ENCODE assay signal across 10 cellular contexts in genomic region chr15:79432345-79433311, GRCh38. TPM values are rescaled to one million over a fixed set of nuclear protein-coding genes. Genes with fewer than 3 reads are reported as not detected.
DNase-seq lines count a peak whose midpoint lies in the region; ATAC-seq, FAIRE-seq and TF ChIP-seq lines count a peak whose summit lies in the region.
"Had no signal": no experiment of that assay in that cellular context is flagged by ENCODE, and none has a peak within 500 bp of the region (broad histone marks: within the 10 kb centered on the region; RNA-seq: fewer than 3 reads in every experiment).

No MANE protein-coding gene starts in this region.

- FAIRE-seq in GM12878 (lab: Jason Lieb, UNC), result no peak

- in situ Hi-C loops in GM12878 (cut with MboI), result no loop called here

- H3K9ac ChIP-seq in GM12878 (ENCODE audit: control insufficient read depth, insufficient read depth, low read length), result no peak overlapping the region

- H3K4me3 ChIP-seq in GM12878 (no peak overlapping the region), suprapubic skin (peak overlapping the region; percentile 51)

- peak overlapping the region; percentile 34 for H3K27ac Mint-ChIP-seq in activated CD4-positive, alpha-beta T cell treated with anti-CD3 and anti-CD28 coated beads, Interleukin-2, amount 10 ng/mL, durations not matched to agents 7 days and 5 days
- peak overlapping the region in 1 of 10 donors; percentile 2 for H3K27ac Mint-ChIP-seq in naive thymus-derived CD8-positive, alpha-beta T cell
- H3K27ac Mint-ChIP-seq: activated naive CD4-positive, alpha-beta T cell treated with anti-CD3 and anti-CD28 coated beads, Interleukin-2, amount 50 U/mL, for 72 hours had no signal

- no peak overlapping the region for H3K4me3 Mint-ChIP-seq in activated CD4-positive, alpha-beta T cell treated with anti-CD3 and anti-CD28 coated beads, Interleukin-2, amount 10 ng/mL, durations not matched to agents 7 days and 5 days
- peak overlapping the region in 3 of 10 donors; percentile 0 to 18 (median 13) for H3K4me3 Mint-ChIP-seq in naive thymus-derived CD8-positive, alpha-beta T cell

- POLR2A ChIA-PET in activated CD4-positive, alpha-beta T cell treated with anti-CD3 and anti-CD28 coated beads, Interleukin-2, amount 10 ng/mL, durations not matched to agents 7 days and 5 days (lab: Charles Lee), result no interaction called here
- POLR2A ChIA-PET in GM12878 (lab: Charles Lee), result no interaction called here
- POLR2A ChIA-PET in naive thymus-derived CD8-positive, alpha-beta T cell (lab: Charles Lee), result no interaction called here

- no peaks in the 10 kb centered on the region for H3K4me1 ChIP-seq in GM12878 (ENCODE audit: control insufficient read depth, insufficient read depth, low read length)
- peaks cover 21% of the 10 kb centered on the region for H3K4me1 ChIP-seq in suprapubic skin

- 23% methylated on average over 71 of the region's 86 CpGs for WGBS in GM12878 (ENCODE audit: insufficient coverage, insufficient replicate concordance, low lambda C conversion rate, missing lambda C conversion rate)
- 10% methylated on average over 29 of the region's 86 CpGs for WGBS in suprapubic skin

- H3K36me3 Mint-ChIP-seq in activated CD4-positive, alpha-beta T cell treated with anti-CD3 and anti-CD28 coated beads, Interleukin-2, amount 10 ng/mL, durations not matched to agents 7 days and 5 days (ENCODE audit: low read depth), result no peaks in the 10 kb centered on the region
- peaks cover 0 to 6% (median 1%) of the 10 kb centered on the region in 3 donors for H3K36me3 Mint-ChIP-seq in naive thymus-derived CD8-positive, alpha-beta T cell

- BruUV-seq in GM12878 (replicated peaks; lab: Mats Ljungman, UMichigan), result no TSS peak

- no peak for TF ChIP-seq CTCF in GM12878 (IDR thresholded peaks at IDR 0.05 in 2 of 3, conservative IDR thresholded peaks at IDR 0.05 in 1 of 3; ENCODE audit: control insufficient read depth in 2 of 3, extremely low read depth in 1 of 3, insufficient read depth in 1 of 3, low read depth in 3 of 3, low read length in 3 of 3)
- TF ChIP-seq CTCF in suprapubic skin (IDR thresholded peaks at IDR 0.05), result no peak

- H3K27ac ChIP-seq in GM12878 (ENCODE audit: control insufficient read depth, insufficient read depth) (no peak overlapping the region), suprapubic skin (no peak overlapping the region)

- H3K79me2 ChIP-seq in GM12878 (ENCODE audit: control insufficient read depth, insufficient read depth, low read length), result no peaks in the 10 kb centered on the region

- intact Hi-C loops in GM12878 (cut with micrococcal nuclease; ENCODE audit: unreplicated experiment), result no loop called here

- peaks cover 71% of the 10 kb centered on the region for H3K27me3 Mint-ChIP-seq in activated CD4-positive, alpha-beta T cell treated with anti-CD3 and anti-CD28 coated beads, Interleukin-2, amount 10 ng/mL, durations not matched to agents 7 days and 5 days
- peaks cover 40 to 65% (median 57%) of the 10 kb centered on the region in 5 donors for H3K27me3 Mint-ChIP-seq in naive thymus-derived CD8-positive, alpha-beta T cell

- peak overlapping the region; percentile 55; the same call in 1 of the 2 replicates for H3K4me2 ChIP-seq in GM12878 (ENCODE audit: control insufficient read depth, insufficient read depth)

- H4K20me1 ChIP-seq in GM12878 (ENCODE audit: control insufficient read depth, insufficient read depth), result no peaks in the 10 kb centered on the region

- DNase-seq in activated CD4-positive, alpha-beta T cell treated with anti-CD3 and anti-CD28 coated beads, Interleukin-2, amount 10 ng/mL, durations not matched to agents 7 days and 5 days, result no peak
- DNase-seq in activated CD4-positive, alpha-beta T cell treated with anti-CD3 and anti-CD28 coated beads for 1 hour, result no peak
- no peak for DNase-seq in GM12878 (ENCODE audit: low read depth, low spot score)
- peak; percentile 20 for DNase-seq in iris pigment epithelial cell (ENCODE audit: low read depth)
- DNase-seq in suprapubic skin (ENCODE audit: low spot score in 2 of 2), result no peak
- no peak for DNase-seq in naive thymus-derived CD8-positive, alpha-beta T cell
- DNase-seq in effector CD8-positive, alpha-beta T cell (lab: John Stamatoyannopoulos, UW), result no peak
- DNase-seq: NCI-H2107 had no signal

- H3K36me3 ChIP-seq in GM12878 (ENCODE audit: control insufficient read depth in 2 of 2, insufficient read depth in 2 of 2, low read length in 1 of 2) (no peaks in the 10 kb centered on the region), suprapubic skin (no peaks in the 10 kb centered on the region)

- no peaks in the 10 kb centered on the region for H3K9me3 Mint-ChIP-seq in activated CD4-positive, alpha-beta T cell treated with anti-CD3 and anti-CD28 coated beads, Interleukin-2, amount 10 ng/mL, durations not matched to agents 7 days and 5 days
- H3K9me3 Mint-ChIP-seq in naive thymus-derived CD8-positive, alpha-beta T cell, result no peaks in the 10 kb centered on the region

- TF ChIP-seq RAD21 in GM12878 (IDR thresholded peaks at IDR 0.05; ENCODE audit: insufficient read depth, low read depth, low read length), result no peak

- RAD21 ChIA-PET in GM12878 (lab: Charles Lee; ENCODE audit: unreplicated experiment), result no interaction called here

- H3K27me3 ChIP-seq in GM12878 (replicated peaks in 1 of 2; ENCODE audit: control insufficient read depth in 2 of 2, insufficient read depth in 2 of 2, low read length in 1 of 2) (peaks cover 10 to 34% of the 10 kb centered on the region in 2 experiments), suprapubic skin (peaks cover 77% of the 10 kb centered on the region)

- no peak overlapping the region for H2AFZ ChIP-seq in GM12878 (ENCODE audit: control insufficient read depth, low read depth, low read length)

- CTCF ChIA-PET in activated CD4-positive, alpha-beta T cell treated with anti-CD3 and anti-CD28 coated beads, Interleukin-2, amount 10 ng/mL, durations not matched to agents 7 days and 5 days (lab: Charles Lee), result no interaction called here
- CTCF ChIA-PET in GM12878 (lab: Yijun Ruan, JAX), result no interaction called here

- peaks cover 6% of the 10 kb centered on the region for H3K4me1 Mint-ChIP-seq in activated CD4-positive, alpha-beta T cell treated with anti-CD3 and anti-CD28 coated beads, Interleukin-2, amount 10 ng/mL, durations not matched to agents 7 days and 5 days
- peaks cover 2 to 16% (median 8%) of the 10 kb centered on the region in 4 donors for H3K4me1 Mint-ChIP-seq in naive thymus-derived CD8-positive, alpha-beta T cell

- SMC1A ChIA-PET in GM12878 (lab: Charles Lee; ENCODE audit: uncharacterized antibody, unreplicated experiment), result no interaction called here

- no peak; the same call in 2 of the 3 replicates for ATAC-seq in GM12878
- ATAC-seq in naive thymus-derived CD8-positive, alpha-beta T cell, result no peak
- no peak for ATAC-seq in HG03460 (IDR thresholded peaks at IDR 0.05; ENCODE audit: unreplicated experiment)

- H3K9me3 ChIP-seq in GM12878 (replicated peaks; ENCODE audit: control insufficient read depth, insufficient read depth, low read length) (no peaks in the 10 kb centered on the region), suprapubic skin (no peaks in the 10 kb centered on the region)

- no peak for TF ChIP-seq POLR2A in GM12878 (IDR thresholded peaks at IDR 0.05; ENCODE audit: low read depth, low read length)
- no peak for TF ChIP-seq POLR2A in suprapubic skin (IDR thresholded peaks at IDR 0.05)

- TF ChIP-seq EP300 in GM12878 (IDR thresholded peaks at IDR 0.05; ENCODE audit: borderline replicate concordance in 1 of 2, control insufficient read depth in 1 of 2, low read depth in 2 of 2, low read length in 2 of 2) (no peak), suprapubic skin (IDR thresholded peaks at IDR 0.05) (no peak)

TF ChIP-seq in GM12878, 131 proteins besides CTCF, POLR2A, EP300 and RAD21 (continues in another document):
- TF ChIP-seq SKIL (IDR thresholded peaks at IDR 0.05; ENCODE audit: low read depth, poor library complexity, severe bottlenecking) (no peak), NR2C1 (IDR thresholded peaks at IDR 0.05) (no peak), IKZF1 (conservative IDR thresholded peaks at IDR 0.05) (no peak)

RNA-seq across cellular contexts. Expression of gene MINAR1, which starts 0.5 kb away (rescaled TPM):
- total RNA-seq in activated CD4-positive, alpha-beta T cell treated with anti-CD3 and anti-CD28 coated beads, Interleukin-2, amount 10 ng/mL, durations not matched to agents 7 days and 5 days, result under 1 TPM; 0.40 to 0.55 TPM
- 2.0 and 2.2 TPM in 2 replicates for total RNA-seq in GM12878 (2013; cell fraction: nucleolus; rRNA removed)
- total RNA-seq in GM12878 (2014; rRNA removed) (0.34 and 0.38 TPM in 2 replicates), GM12878 (2014; rRNA removed; fragmentation: Illumina TruSeq; extraction: Trizol) (0.28 and 0.31 TPM in 2 replicates), GM12878 (2021) (0.29 and 0.36 TPM in 2 replicates), suprapubic skin (1 to 10 TPM in 1 of 4 donors, under 1 TPM in 3; 0.23 to 1.1 (median 0.56) TPM)
- polyA plus RNA-seq in GM12878 (2011; ENCODE audit: low read depth), result 0.12 TPM
- polyA plus RNA-seq in GM12878 (2011; rRNA removed) (0.22 and 0.23 TPM in 2 replicates), GM12878 (2014; fragmentation: Illumina TruSeq; extraction: Trizol) (0.40 and 0.62 TPM in 2 replicates), GM12878 (2014; fragmentation: Nextera tagmentation; extraction: Ambion mirVana) (under 1 TPM; 0.05 to 0.07 TPM), GM12878 (2014; rRNA removed) (0.14 and 0.22 TPM in 2 replicates), GM12878 (2016; fragmentation: Nextera tagmentation; extraction: Ambion mirVana) (under 1 TPM; 0.07 to 0.25 TPM)
- polyA plus RNA-seq in GM12878 (2011; cell fraction: cytosol; rRNA removed), result 0.09 and 0.10 TPM in 2 replicates
- polyA plus RNA-seq in GM12878 (2011; cell fraction: nucleus; rRNA removed), result 1.1 and 1.5 TPM in 2 replicates
- polyA plus RNA-seq in GM12878 (2012), result 0.23 and 0.25 TPM in 2 replicates
- polyA minus RNA-seq in GM12878 (2011; rRNA and poly(A)+ RNA removed), result 0.29 and 0.41 TPM in 2 replicates
- polyA minus RNA-seq in GM12878 (2011; cell fraction: cytosol; rRNA and poly(A)+ RNA removed), result 0.10 TPM in 1 of 2 replicates, not detected in the other
- 0.24 and 0.57 TPM in 2 replicates for polyA minus RNA-seq in GM12878 (2011; cell fraction: nucleus; rRNA and poly(A)+ RNA removed)
- under 1 TPM; 0.41 to 0.47 TPM for total RNA-seq in naive thymus-derived CD8-positive, alpha-beta T cell
- under 1 TPM in 1 of 3 donors, not detected in 2; 0.14 TPM for polyA plus RNA-seq in naive thymus-derived CD8-positive, alpha-beta T cell
